In genomic region chr3:37116998-37117397, GRCh38 we compare ENCODE assay signal across 24 cellular contexts.
"Had no signal": no experiment of that assay in that cellular context is flagged by ENCODE, and none has a peak within 500 bp of the region (broad histone marks: within the 10 kb centered on the region; RNA-seq: fewer than 3 reads in every experiment).

No MANE protein-coding gene starts in this region.

- H3K27me3 ChIP-seq: gastrocnemius medialis, ovary, spleen, testis, tibial nerve, upper lobe of left lung had no signal

- H3K9me3 Mint-ChIP-seq: effector memory CD8-positive, alpha-beta T cell; nephron progenitor cell; stimulated activated memory B cell treated with anti-CD40 and anti-IgM and Interleukin-4, amounts not matched to agents 10 μg/mL and 1 μg/mL and 100 μg/mL, for 72 hours had no signal

- H3K27me3 Mint-ChIP-seq: effector memory CD8-positive, alpha-beta T cell; naive thymus-derived CD8-positive, alpha-beta T cell; stimulated activated memory B cell treated with anti-CD40 and anti-IgM and Interleukin-4, amounts not matched to agents 10 μg/mL and 1 μg/mL and 100 μg/mL, for 72 hours had no signal

- H3K4me3 Mint-ChIP-seq: effector memory CD8-positive, alpha-beta T cell; naive thymus-derived CD8-positive, alpha-beta T cell; nephron progenitor cell; stimulated activated memory B cell treated with anti-CD40 and anti-IgM and Interleukin-4, amounts not matched to agents 10 μg/mL and 1 μg/mL and 100 μg/mL, for 72 hours had no signal

- H3K4me1 ChIP-seq: lower lobe of right lung, testis, upper lobe of left lung had no signal

- H3K27ac Mint-ChIP-seq: effector memory CD8-positive, alpha-beta T cell; naive thymus-derived CD8-positive, alpha-beta T cell; nephron progenitor cell; stimulated activated memory B cell treated with anti-CD40 and anti-IgM and Interleukin-4, amounts not matched to agents 10 μg/mL and 1 μg/mL and 100 μg/mL, for 72 hours had no signal

- H3K4me3 ChIP-seq: gastrocnemius medialis, lower lobe of right lung, ovary, psoas muscle, skin epidermis, spleen, testis, tibial nerve, upper lobe of left lung had no signal

- ATAC-seq: effector memory CD8-positive, alpha-beta T cell; gastrocnemius medialis; left ventricle myocardium superior; lower lobe of right lung; naive thymus-derived CD8-positive, alpha-beta T cell; psoas muscle; right cardiac atrium; stimulated activated memory B cell treated with anti-CD40 and anti-IgM and Interleukin-4, amounts not matched to agents 10 μg/mL and 1 μg/mL and 100 μg/mL, for 72 hours; stimulated activated naive CD8-positive, alpha-beta T cell treated with anti-CD3 and anti-CD28 coated beads, Interleukin-15, Interleukin-2, amounts not matched to agents 100 U/mL and 50 U/mL, for 24 hours had no signal

- H3K9me3 ChIP-seq: gastrocnemius medialis, lower lobe of right lung, ovary, psoas muscle, spleen, testis, tibial nerve, upper lobe of left lung had no signal

- DNase-seq: cortex of kidney; effector memory CD8-positive, alpha-beta T cell; erythroblast; foreskin fibroblast; gastrocnemius medialis; head of caudate nucleus; left ventricle myocardium superior; lower lobe of right lung; naive thymus-derived CD8-positive, alpha-beta T cell; nephron progenitor cell; nucleus accumbens; ovary; posterior cingulate gyrus; psoas muscle; right cardiac atrium; spleen; stimulated activated CD4-positive, alpha-beta T cell treated with anti-CD3 and anti-CD28 coated beads, Interleukin-4, amount 100 ng/mL, for 4 hours; stimulated activated naive CD8-positive, alpha-beta T cell treated with anti-CD3 and anti-CD28 coated beads, Interleukin-15, Interleukin-2, amounts not matched to agents 100 U/mL and 50 U/mL, for 24 hours; substantia nigra; testis; upper lobe of left lung had no signal

- H3K27ac ChIP-seq: gastrocnemius medialis, lower lobe of right lung, ovary, psoas muscle, skin epidermis, spleen, testis, tibial nerve, upper lobe of left lung had no signal

- H3K36me3 ChIP-seq: gastrocnemius medialis, lower lobe of right lung, ovary had no signal

- H3K4me1 Mint-ChIP-seq: nephron progenitor cell; stimulated activated memory B cell treated with anti-CD40 and anti-IgM and Interleukin-4, amounts not matched to agents 10 μg/mL and 1 μg/mL and 100 μg/mL, for 72 hours had no signal
